ENCODE assay signal across 21 cellular contexts in genomic region chr6:43624786-43625288, GRCh38. TPM values are rescaled to one million over a fixed set of nuclear protein-coding genes. Genes with fewer than 3 reads are reported as not detected.
"Had no signal": no experiment of that assay in that cellular context is flagged by ENCODE, and none has a peak within 500 bp of the region (broad histone marks: within the 10 kb centered on the region; RNA-seq: fewer than 3 reads in every experiment).

No MANE protein-coding gene starts in this region.

- H3K27me3 Mint-ChIP-seq: activated CD4-positive, alpha-beta memory T cell treated with anti-CD3 and anti-CD28 coated beads for 36 hours; activated T-helper 17 cell treated with anti-CD3 and anti-CD28 coated beads, Interleukin-2, amount 50 U/mL, for 72 hours; dendritic cell treated with granulocyte-macrophage colony-stimulating factor and Interleukin-4, amounts not matched to agents 40 ng/mL and 50 ng/mL, for 4 days; naive B cell had no signal

- H3K27me3 ChIP-seq: breast epithelium, esophagus muscularis mucosa, heart right ventricle, left lung, pancreas, tibial nerve, uterus had no signal

- H3K9me3 Mint-ChIP-seq: activated CD4-positive, alpha-beta memory T cell treated with anti-CD3 and anti-CD28 coated beads for 36 hours; activated naive CD4-positive, alpha-beta T cell treated with anti-CD3 and anti-CD28 coated beads for 36 hours; activated T-helper 17 cell treated with anti-CD3 and anti-CD28 coated beads, Interleukin-2, amount 50 U/mL, for 72 hours; dendritic cell treated with granulocyte-macrophage colony-stimulating factor and Interleukin-4, amounts not matched to agents 40 ng/mL and 50 ng/mL, for 4 days; naive B cell had no signal

- H3K36me3 ChIP-seq: breast epithelium, uterus had no signal

- H3K27ac Mint-ChIP-seq: activated CD4-positive, alpha-beta memory T cell treated with anti-CD3 and anti-CD28 coated beads for 36 hours; activated naive CD4-positive, alpha-beta T cell treated with anti-CD3 and anti-CD28 coated beads for 36 hours; activated T-helper 17 cell treated with anti-CD3 and anti-CD28 coated beads, Interleukin-2, amount 50 U/mL, for 72 hours; dendritic cell treated with granulocyte-macrophage colony-stimulating factor and Interleukin-4, amounts not matched to agents 40 ng/mL and 50 ng/mL, for 4 days had no signal

- ATAC-seq: activated T-helper 17 cell treated with anti-CD3 and anti-CD28 coated beads, Interleukin-2, amount 50 U/mL, for 72 hours; heart right ventricle; left lung; mucosa of descending colon; pancreas; sciatic nerve; stimulated activated naive CD8-positive, alpha-beta T cell treated with anti-CD3 and anti-CD28 coated beads, Interleukin-15, Interleukin-2, amounts not matched to agents 100 U/mL and 50 U/mL, for 24 hours had no signal

- H3K27ac ChIP-seq: breast epithelium, esophagus muscularis mucosa, heart right ventricle, left lung, pancreas, tibial nerve, uterus, VCaP had no signal

- H3K4me3 Mint-ChIP-seq: activated CD4-positive, alpha-beta memory T cell treated with anti-CD3 and anti-CD28 coated beads for 36 hours; activated naive CD4-positive, alpha-beta T cell treated with anti-CD3 and anti-CD28 coated beads for 36 hours; activated T-helper 17 cell treated with anti-CD3 and anti-CD28 coated beads, Interleukin-2, amount 50 U/mL, for 72 hours; dendritic cell treated with granulocyte-macrophage colony-stimulating factor and Interleukin-4, amounts not matched to agents 40 ng/mL and 50 ng/mL, for 4 days had no signal

- H3K9me3 ChIP-seq: breast epithelium, esophagus muscularis mucosa, heart right ventricle, left lung, mucosa of descending colon, pancreas, tibial nerve, uterus had no signal

- DNase-seq: activated CD4-positive, alpha-beta memory T cell treated with anti-CD3 and anti-CD28 coated beads for 36 hours; activated CD4-positive, CD25-positive, alpha-beta regulatory T cell treated with anti-CD3 and anti-CD28 coated beads, Interleukin-2, amount 50 U/mL, for 72 hours; activated naive CD4-positive, alpha-beta T cell treated with anti-CD3 and anti-CD28 coated beads for 36 hours; activated T-cell treated with anti-CD3 and anti-CD28 coated beads for 4 hours; anterior cingulate cortex; effector CD8-positive, alpha-beta T cell; heart right ventricle; left lung; mucosa of descending colon; naive B cell; stimulated activated naive CD8-positive, alpha-beta T cell treated with anti-CD3 and anti-CD28 coated beads, Interleukin-15, Interleukin-2, amounts not matched to agents 100 U/mL and 50 U/mL, for 24 hours; T-helper 2 cell had no signal

- H3K4me3 ChIP-seq: breast epithelium, esophagus muscularis mucosa, heart right ventricle, left lung, mucosa of descending colon, pancreas, tibial nerve, uterus had no signal

RNA-seq across cellular contexts. Expression of gene RSPH9, which starts 20.0 kb away (rescaled TPM):
- total RNA-seq: activated CD4-positive, alpha-beta memory T cell treated with anti-CD3 and anti-CD28 coated beads for 36 hours; activated naive CD4-positive, alpha-beta T cell treated with anti-CD3 and anti-CD28 coated beads for 36 hours; breast epithelium had no signal
